Comparison of ENCODE assay signal across 23 cellular contexts in the genomic region with DNA sequence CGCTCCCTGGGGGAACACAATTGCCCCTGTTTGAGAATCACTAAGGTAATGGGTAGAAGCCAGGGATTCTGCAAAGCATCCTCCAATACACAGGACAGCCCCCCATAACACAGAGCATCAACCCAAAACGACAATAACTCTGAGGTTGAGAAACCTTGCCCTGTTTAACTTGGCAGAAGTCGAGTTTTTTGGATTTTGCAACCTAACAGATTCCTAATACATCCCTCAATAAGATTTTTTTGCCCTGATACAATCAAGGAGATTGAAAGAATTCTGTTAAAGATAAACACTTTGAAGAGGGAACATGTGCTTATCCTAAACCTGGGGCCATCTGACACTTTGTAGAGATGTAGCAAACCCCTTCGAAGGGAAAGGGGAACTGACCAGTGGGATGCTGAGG.
DNase-seq lines count a peak whose midpoint lies in the region; ATAC-seq, FAIRE-seq and TF ChIP-seq lines count a peak whose summit lies in the region.
"Had no signal": no experiment of that assay in that cellular context is flagged by ENCODE, and none has a peak within 500 bp of the region (broad histone marks: within the 10 kb centered on the region; RNA-seq: fewer than 3 reads in every experiment).

No MANE protein-coding gene starts in this region.

- no peak overlapping the region for H4K8ac ChIP-seq in IMR-90 (ENCODE audit: low read depth in 2 of 2, low read length in 2 of 2)
- no peak overlapping the region for H4K8ac ChIP-seq in H1 (ENCODE audit: extremely low read depth, insufficient read depth, low read length)

- no peak overlapping the region for H2AK5ac ChIP-seq in IMR-90 (ENCODE audit: low read depth, low read length)
- H2AK5ac ChIP-seq in H1 (ENCODE audit: low read depth, low read length), result no peak overlapping the region

- H2BK5ac ChIP-seq in IMR-90 (ENCODE audit: low read depth, low read length, poor library complexity, severe bottlenecking) (no peak overlapping the region), H1 (ENCODE audit: low read depth, low read length) (no peak overlapping the region)

- no peak for TF ChIP-seq EP300 in H1 (IDR thresholded peaks at IDR 0.05; ENCODE audit: borderline replicate concordance in 1 of 2, low read depth in 2 of 2, low read length in 2 of 2)

- H3K4me3 ChIP-seq in IMR-90 (ENCODE audit: insufficient read depth, low read depth, low read length), result no peak overlapping the region
- no peak overlapping the region for H3K4me3 ChIP-seq in H1 (ENCODE audit: extremely low read depth in 1 of 4, insufficient read depth in 2 of 4, low read depth in 3 of 4, low read length in 4 of 4)
- no peak overlapping the region for H3K4me3 ChIP-seq in kidney (ENCODE audit: low read length in 2 of 2)
- H3K4me3 ChIP-seq in Karpas-422 (ENCODE audit: low read length), result no peak overlapping the region
- H3K4me3 ChIP-seq: BLaER1 treated with 17β-estradiol and CSF1 and Interleukin-3, amounts not matched to agents 10 nM and 100 nM; GM12878 had no signal

- no peak for DNase-seq in D721Med (ENCODE audit: insufficient read length, low spot score)
- DNase-seq in IMR-90, result no peak
- no peak for DNase-seq in H1 (ENCODE audit: low read depth in 1 of 2, low spot score in 2 of 2)
- no peak for DNase-seq in kidney
- DNase-seq in Karpas-422, result no peak
- DNase-seq in NCI-H748 (lab: John Stamatoyannopoulos, UW; ENCODE audit: unreplicated experiment), result no peak
- DNase-seq: 8988T; ACHN; AML-193; Caco-2; Calu3; CD4-positive, alpha-beta T cell; CD8-positive, alpha-beta T cell; DMS 273 treated with DMSO at 0.1 percent for 48 hours; DMS79 treated with DMSO at 0.1 percent for 48 hours; EL; GDM1 had no signal

- H3K23ac ChIP-seq in IMR-90 (ENCODE audit: low read depth, low read length), result no peak overlapping the region
- H3K23ac ChIP-seq in H1 (ENCODE audit: insufficient read length), result no peak overlapping the region

- in situ Hi-C loops in IMR-90 (cut with MboI; ENCODE audit: low sequenced_read_pairs), result no loop called here

- H3K56ac ChIP-seq in IMR-90 (ENCODE audit: extremely low read depth, insufficient read depth, low read length) (no peak overlapping the region), H1 (replicated peaks; ENCODE audit: insufficient read length, low read depth, low read length) (no peak overlapping the region)

- TF ChIP-seq CTCF in D721Med (IDR thresholded peaks at IDR 0.05; ENCODE audit: insufficient read depth, missing control alignments) (no peak), IMR-90 (conservative IDR thresholded peaks at IDR 0.05; ENCODE audit: low read depth, low read length) (no peak), H1 (IDR thresholded peaks at IDR 0.05; ENCODE audit: control extremely low read depth in 1 of 3, insufficient read depth in 1 of 3, low read depth in 1 of 3, low read length in 3 of 3) (no peak), kidney (IDR thresholded peaks at IDR 0.05; ENCODE audit: borderline replicate concordance, extremely low read depth, insufficient read depth) (no peak)

- no peaks in the 10 kb centered on the region for H3K9me1 ChIP-seq in IMR-90 (ENCODE audit: insufficient read depth, low read length)

- H3K18ac ChIP-seq in IMR-90 (ENCODE audit: low read depth, low read length), result no peak overlapping the region
- no peak overlapping the region for H3K18ac ChIP-seq in H1 (ENCODE audit: extremely low read depth, low read length)

- H3K14ac ChIP-seq in IMR-90 (replicated peaks; ENCODE audit: low read depth, low read length), result no peak overlapping the region
- H3K14ac ChIP-seq in H1 (ENCODE audit: insufficient read length), result no peak overlapping the region

- H2BK20ac ChIP-seq in IMR-90 (ENCODE audit: low read depth, low read length), result no peak overlapping the region
- H2BK20ac ChIP-seq in H1 (ENCODE audit: low read length), result no peak overlapping the region

- H2BK15ac ChIP-seq in IMR-90 (ENCODE audit: low read depth, low read length) (no peak overlapping the region), H1 (ENCODE audit: low read length) (no peak overlapping the region)

- CTCF ChIA-PET in IMR-90 (lab: Yijun Ruan, JAX), result interaction anchor here (0.5 kb wide), 1 partner anchor 298 kb away, joined by 3 read pairs; no protein-coding TSS in a partner anchor
- CTCF ChIA-PET in H1 (lab: Charles Lee; ENCODE audit: partially characterized antibody), result interaction anchor here (0.7 to 26.9 kb wide), 12 partner anchors 7 to 331 kb away, joined by 3 to 591 read pairs (median 22); no protein-coding TSS in a partner anchor

- TF ChIP-seq RAD21 in IMR-90 (IDR thresholded peaks at IDR 0.05; ENCODE audit: low read length) (no peak), H1 (IDR thresholded peaks at IDR 0.05 in 1 of 2, conservative IDR thresholded peaks at IDR 0.05 in 1 of 2; ENCODE audit: low read depth in 2 of 2, low read length in 2 of 2) (no peak)

- H3K36me3 ChIP-seq in IMR-90 (ENCODE audit: control insufficient read depth, insufficient read depth, low read length), result no peaks in the 10 kb centered on the region
- no peaks in the 10 kb centered on the region for H3K36me3 ChIP-seq in H1 (ENCODE audit: control insufficient read depth in 2 of 4, insufficient read depth in 4 of 4, low read length in 3 of 4)
- H3K36me3 ChIP-seq in kidney (ENCODE audit: control insufficient read depth in 1 of 2, insufficient read depth in 2 of 2, low read length in 2 of 2), result no peaks in the 10 kb centered on the region
- H3K36me3 ChIP-seq in Karpas-422 (ENCODE audit: insufficient read depth, low read length), result no peaks in the 10 kb centered on the region
- H3K36me3 ChIP-seq: BLaER1 treated with 17β-estradiol and CSF1 and Interleukin-3, amounts not matched to agents 10 nM and 100 nM had no signal

- 30% methylated on average over 1 of the region's 4 CpGs; no CpG with 5 or more reads in 1 of the 2 experiments for WGBS in IMR-90 (ENCODE audit: extremely low coverage in 2 of 2, insufficient read length in 1 of 2), 2 experiments
- 81% methylated on average over 4 of the region's 4 CpGs; no CpG with 5 or more reads in 1 of the 2 experiments for WGBS in H1 (ENCODE audit: extremely low coverage in 1 of 2, insufficient coverage in 1 of 2, insufficient read length in 1 of 2, insufficient replicate concordance in 2 of 2, low coverage in 1 of 2, low lambda C conversion rate in 2 of 2, missing lambda C conversion rate in 1 of 2), 2 experiments

- BruUV-seq in IMR-90 (replicated peaks; lab: Mats Ljungman, UMichigan), result no TSS peak

- dilution Hi-C loops in IMR-90 (cut with HindIII; ENCODE audit: low sequenced_read_pairs, unreplicated experiment), result no loop called here

- H3K4ac ChIP-seq in IMR-90 (ENCODE audit: low read depth, low read length) (no peak overlapping the region), H1 (replicated peaks; ENCODE audit: insufficient read length, low read depth, low read length) (no peak overlapping the region)

- H2AK9ac ChIP-seq in IMR-90 (replicated peaks; ENCODE audit: low read depth, low read length, poor library complexity), result peak overlapping the region; percentile 42

- peaks cover 7% of the 10 kb centered on the region for H3K4me1 ChIP-seq in IMR-90 (ENCODE audit: control insufficient read depth, insufficient read depth, low read length)
- H3K4me1 ChIP-seq in H1 (replicated peaks in 1 of 4; ENCODE audit: control insufficient read depth in 3 of 4, insufficient read depth in 4 of 4, low read length in 3 of 4), result peaks cover 0 to 4% (median 2%) of the 10 kb centered on the region in 4 experiments; a peak in 4 of 7 replicates
- peaks cover 0 to 3% of the 10 kb centered on the region in 2 donors for H3K4me1 ChIP-seq in kidney (ENCODE audit: control insufficient read depth in 1 of 2, insufficient read depth in 1 of 2, low read depth in 1 of 2, low read length in 2 of 2)
- peaks cover 9% of the 10 kb centered on the region for H3K4me1 ChIP-seq in Karpas-422 (ENCODE audit: low read length)
- H3K4me1 ChIP-seq: Caco-2 had no signal

- intact Hi-C loops in IMR-90 (cut with micrococcal nuclease), result loop anchor here (10.0 kb wide), 1 partner anchor 473 kb away; no protein-coding TSS in a partner anchor
- intact Hi-C loops in kidney (cut with DNase I), result no loop called here

- no peaks in the 10 kb centered on the region for H3K79me2 ChIP-seq in H1 (ENCODE audit: control insufficient read depth in 1 of 2, insufficient read depth in 2 of 2, low read length in 2 of 2)
- no peaks in the 10 kb centered on the region for H3K79me2 ChIP-seq in Karpas-422 (ENCODE audit: low read length)

- ATAC-seq in IMR-90 (ENCODE audit: low read depth), result no peak
- ATAC-seq: CD8-positive, alpha-beta T cell; GM12878 had no signal

- H3K9ac ChIP-seq in IMR-90 (ENCODE audit: low read depth, low read length) (no peak overlapping the region), H1 (replicated peaks in 1 of 4; ENCODE audit: extremely low read depth in 1 of 4, low read depth in 3 of 4, low read length in 3 of 4) (no peak overlapping the region), kidney (ENCODE audit: low read length in 2 of 2) (no peak overlapping the region), Karpas-422 (ENCODE audit: low read length) (no peak overlapping the region)
- H3K9ac ChIP-seq: BLaER1 treated with 17β-estradiol and CSF1 and Interleukin-3, amounts not matched to agents 10 nM and 100 nM had no signal

- H3K23me2 ChIP-seq in H1 (ENCODE audit: low read depth, low read length), result no peaks in the 10 kb centered on the region

- H2BK120ac ChIP-seq in IMR-90 (ENCODE audit: low read depth, low read length) (no peak overlapping the region), H1 (replicated peaks; ENCODE audit: low read depth, low read length) (no peak overlapping the region)

- peaks cover 15% of the 10 kb centered on the region for H3K27me3 ChIP-seq in IMR-90 (ENCODE audit: control insufficient read depth, insufficient read depth, low read length)
- H3K27me3 ChIP-seq in H1 (replicated peaks in 1 of 4; ENCODE audit: control insufficient read depth in 3 of 4, extremely low read depth in 1 of 4, insufficient read depth in 3 of 4, low read length in 3 of 4), result peaks cover 0 to 4% (median 0%) of the 10 kb centered on the region in 4 experiments; a peak in 2 of 7 replicates
- H3K27me3 ChIP-seq in Karpas-422 (ENCODE audit: low read length), result no peaks in the 10 kb centered on the region
- H3K27me3 ChIP-seq: BLaER1 treated with 17β-estradiol and CSF1 and Interleukin-3, amounts not matched to agents 10 nM and 100 nM had no signal

- no peak for TF ChIP-seq POLR2A in IMR-90 (IDR thresholded peaks at IDR 0.05; ENCODE audit: low read depth, low read length)
- no peak for TF ChIP-seq POLR2A in H1 (IDR thresholded peaks at IDR 0.05; ENCODE audit: control extremely low read depth in 1 of 2, low read depth in 2 of 2, low read length in 2 of 2)

- no peaks in the 10 kb centered on the region for H3K9me2 ChIP-seq in Karpas-422 (replicated peaks; ENCODE audit: insufficient read depth, low read length)

- no peak overlapping the region for H2BK12ac ChIP-seq in H1 (ENCODE audit: low read depth, low read length)

- H3K4me2 ChIP-seq in IMR-90 (ENCODE audit: low read depth, low read length) (no peak overlapping the region), H1 (ENCODE audit: insufficient read depth in 1 of 2, low read depth in 2 of 2, low read length in 2 of 2) (no peak overlapping the region), Karpas-422 (ENCODE audit: low read depth, low read length, poor library complexity, severe bottlenecking) (no peak overlapping the region)
- H3K4me2 ChIP-seq: BLaER1 treated with 17β-estradiol and CSF1 and Interleukin-3, amounts not matched to agents 10 nM and 100 nM had no signal

- POLR2A ChIA-PET in IMR-90 (lab: Charles Lee; ENCODE audit: unreplicated experiment) (no interaction called here), H1 (lab: Charles Lee; ENCODE audit: partially characterized antibody) (interaction anchor here (0.7 kb wide), 1 partner anchor 350 kb away, joined by 6 read pairs; no protein-coding TSS in a partner anchor)

- H3K27ac ChIP-seq in IMR-90 (ENCODE audit: insufficient read depth, low read length) (no peak overlapping the region), H1 (ENCODE audit: low read depth, low read length) (no peak overlapping the region), kidney (ENCODE audit: low read depth in 2 of 2, low read length in 2 of 2) (no peak overlapping the region), Karpas-422 (ENCODE audit: low read length) (no peak overlapping the region)
- H3K27ac ChIP-seq: BLaER1 treated with 17β-estradiol and CSF1 and Interleukin-3, amounts not matched to agents 10 nM and 100 nM; C4-2B had no signal

- H4K91ac ChIP-seq in IMR-90 (ENCODE audit: insufficient read depth, low read depth, low read length) (no peak overlapping the region), H1 (replicated peaks; ENCODE audit: insufficient read length, low read length) (no peak overlapping the region)

- H2AFZ ChIP-seq in IMR-90 (replicated peaks; ENCODE audit: low read length, poor library complexity) (no peak overlapping the region), H1 (ENCODE audit: low read length) (0 out of 2 replicates have a peak overlapping the region, but pooled peaks have one; percentile 1), Karpas-422 (ENCODE audit: low read length) (no peak overlapping the region)

- H3K9me3 ChIP-seq in IMR-90 (ENCODE audit: control insufficient read depth, insufficient read depth, low read length) (no peaks in the 10 kb centered on the region), H1 (ENCODE audit: insufficient read depth in 2 of 2, low read depth in 1 of 2, low read length in 1 of 2) (no peaks in the 10 kb centered on the region), kidney (ENCODE audit: control insufficient read depth in 1 of 2, low read length in 2 of 2) (no peaks in the 10 kb centered on the region), Karpas-422 (ENCODE audit: low read length) (no peaks in the 10 kb centered on the region)
- H3K9me3 ChIP-seq: BLaER1 treated with 17β-estradiol and CSF1 and Interleukin-3, amounts not matched to agents 10 nM and 100 nM; Caco-2 had no signal

- H3K79me1 ChIP-seq in IMR-90 (ENCODE audit: low read depth in 1 of 2, low read length in 2 of 2) (no peaks in the 10 kb centered on the region), H1 (ENCODE audit: low read depth, low read length) (no peaks in the 10 kb centered on the region)

- no peaks in the 10 kb centered on the region for H4K20me1 ChIP-seq in IMR-90 (ENCODE audit: insufficient read depth, low read length)
- H4K20me1 ChIP-seq in H1 (replicated peaks in 1 of 2; ENCODE audit: control insufficient read depth in 1 of 2, insufficient read depth in 2 of 2, low read length in 2 of 2), result no peaks in the 10 kb centered on the region
- no peaks in the 10 kb centered on the region for H4K20me1 ChIP-seq in Karpas-422 (ENCODE audit: insufficient read depth, low read depth, low read length)
- H4K20me1 ChIP-seq: BLaER1 treated with 17β-estradiol and CSF1 and Interleukin-3, amounts not matched to agents 10 nM and 100 nM had no signal

- H4K5ac ChIP-seq in IMR-90 (ENCODE audit: low read depth, low read length), result no peak overlapping the region
- no peak overlapping the region for H4K5ac ChIP-seq in H1 (ENCODE audit: insufficient read length, low read depth, low read length)

- FAIRE-seq in D721Med (lab: Jason Lieb, UNC), result peak; percentile 61
- no peak for FAIRE-seq in H1 (lab: Jason Lieb, UNC)
- FAIRE-seq in kidney (lab: Jason Lieb, UNC), result no peak
- FAIRE-seq: A204.1, GM12878, GM12892, GM18507 had no signal
